Comparison of ENCODE assay signal across 11 cellular contexts in the genomic region with DNA sequence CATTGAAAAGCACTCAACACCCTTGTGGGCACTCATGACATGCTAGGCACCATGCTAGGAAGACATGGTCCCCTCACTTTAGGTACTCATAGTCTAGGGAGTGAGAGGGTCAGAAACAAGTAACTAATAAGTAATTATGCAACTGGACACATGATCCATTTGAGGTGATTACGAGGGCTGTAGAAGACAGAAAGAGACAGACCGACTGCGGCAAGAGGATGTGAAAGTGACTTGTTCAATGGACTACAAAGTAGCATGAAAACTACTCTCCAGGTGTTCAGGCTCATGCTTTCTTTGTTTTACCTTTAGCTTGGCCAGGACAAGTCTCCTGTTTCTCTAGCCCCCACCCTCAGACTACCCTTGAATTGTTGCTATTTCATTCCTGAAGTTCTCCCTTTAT.
DNase-seq lines count a peak whose midpoint lies in the region; ATAC-seq and TF ChIP-seq lines count a peak whose summit lies in the region.
"Had no signal": no experiment of that assay in that cellular context is flagged by ENCODE, and none has a peak within 500 bp of the region (broad histone marks: within the 10 kb centered on the region; RNA-seq: fewer than 3 reads in every experiment).

No MANE protein-coding gene starts in this region.

- H4K20me1 ChIP-seq in Karpas-422 (ENCODE audit: insufficient read depth, low read depth, low read length) = no peaks in the 10 kb centered on the region

- 84 to 94% methylated on average over 3 of the region's 3 CpGs for WGBS in tibial nerve, 2 donors

- H3K9ac ChIP-seq in Karpas-422 (ENCODE audit: low read length) = no peak overlapping the region
- H3K9ac ChIP-seq: KMS-11 had no signal

- H3K4me3 ChIP-seq in GM06990 (replicated peaks; ENCODE audit: low read depth, low read length) = no peak overlapping the region
- H3K4me3 ChIP-seq in Karpas-422 (ENCODE audit: low read length) = no peak overlapping the region
- H3K4me3 ChIP-seq in tibial nerve = no peak overlapping the region

- H3K9me3 ChIP-seq in Karpas-422 (ENCODE audit: low read length) (no peaks in the 10 kb centered on the region), tibial nerve (no peaks in the 10 kb centered on the region)

- H3K79me2 ChIP-seq in Karpas-422 (ENCODE audit: low read length) = no peaks in the 10 kb centered on the region

- H3K4me2 ChIP-seq in Karpas-422 (ENCODE audit: low read depth, low read length, poor library complexity, severe bottlenecking) = peak overlapping the region; percentile 23
- H3K4me2 ChIP-seq: KMS-11 had no signal

- no peak for TF ChIP-seq POLR2A in tibial nerve (IDR thresholded peaks at IDR 0.05)

- H3K4me3 Mint-ChIP-seq in stimulated activated effector memory CD8-positive, alpha-beta T cell treated with anti-CD3 and anti-CD28 coated beads, Interleukin-12 subunit alpha, Interleukin-12 subunit beta, amount 100 ng/mL, for 72 hours = no peak overlapping the region
- H3K4me3 Mint-ChIP-seq: activated naive CD8-positive, alpha-beta T cell treated with anti-CD3 and anti-CD28 coated beads, Interleukin-2, amount 10 ng/mL, durations not matched to agents 7 days and 5 days had no signal

- H2AFZ ChIP-seq in Karpas-422 (ENCODE audit: low read length) = no peak overlapping the region

- H3K27ac Mint-ChIP-seq in stimulated activated effector memory CD8-positive, alpha-beta T cell treated with anti-CD3 and anti-CD28 coated beads, Interleukin-12 subunit alpha, Interleukin-12 subunit beta, amount 100 ng/mL, for 72 hours = no peak overlapping the region
- H3K27ac Mint-ChIP-seq: activated naive CD8-positive, alpha-beta T cell treated with anti-CD3 and anti-CD28 coated beads, Interleukin-2, amount 10 ng/mL, durations not matched to agents 7 days and 5 days had no signal

- H3K9me2 ChIP-seq in Karpas-422 (replicated peaks; ENCODE audit: insufficient read depth, low read length) = no peaks in the 10 kb centered on the region

- TF ChIP-seq CTCF in GM06990 (IDR thresholded peaks at IDR 0.05; ENCODE audit: insufficient read depth, low read length, poor library complexity, severe bottlenecking) (no peak), tibial nerve (IDR thresholded peaks at IDR 0.05) (no peak)

- no peaks in the 10 kb centered on the region for H3K9me3 Mint-ChIP-seq in stimulated activated effector memory CD8-positive, alpha-beta T cell treated with anti-CD3 and anti-CD28 coated beads, Interleukin-12 subunit alpha, Interleukin-12 subunit beta, amount 100 ng/mL, for 72 hours
- H3K9me3 Mint-ChIP-seq: activated naive CD8-positive, alpha-beta T cell treated with anti-CD3 and anti-CD28 coated beads, Interleukin-2, amount 10 ng/mL, durations not matched to agents 7 days and 5 days had no signal

- H3K27me3 ChIP-seq in GM06990 (replicated peaks; ENCODE audit: control insufficient read depth, insufficient read depth, low read length) = no peaks in the 10 kb centered on the region
- no peaks in the 10 kb centered on the region for H3K27me3 ChIP-seq in Karpas-422 (ENCODE audit: low read length)
- no peaks in the 10 kb centered on the region for H3K27me3 ChIP-seq in tibial nerve

- H3K27ac ChIP-seq in Karpas-422 (ENCODE audit: low read length) (no peak overlapping the region), tibial nerve (no peak overlapping the region)
- H3K27ac ChIP-seq: KMS-11, VCaP had no signal

- H3K4me1 Mint-ChIP-seq in stimulated activated effector memory CD8-positive, alpha-beta T cell treated with anti-CD3 and anti-CD28 coated beads, Interleukin-12 subunit alpha, Interleukin-12 subunit beta, amount 100 ng/mL, for 72 hours = no peaks in the 10 kb centered on the region
- H3K4me1 Mint-ChIP-seq: activated naive CD8-positive, alpha-beta T cell treated with anti-CD3 and anti-CD28 coated beads, Interleukin-2, amount 10 ng/mL, durations not matched to agents 7 days and 5 days had no signal

- TF ChIP-seq EP300 in tibial nerve (IDR thresholded peaks at IDR 0.05) = no peak

- peaks cover 10% of the 10 kb centered on the region for H3K4me1 ChIP-seq in Karpas-422 (ENCODE audit: low read length)
- peaks cover 0 to 20% (median 3%) of the 10 kb centered on the region in 4 donors for H3K4me1 ChIP-seq in tibial nerve

- ATAC-seq in GM19397 (IDR thresholded peaks at IDR 0.05; ENCODE audit: unreplicated experiment) (peak; percentile 84), HG02884 (IDR thresholded peaks at IDR 0.05; ENCODE audit: unreplicated experiment) (peak; percentile 67)
- ATAC-seq in stimulated activated effector memory CD8-positive, alpha-beta T cell treated with anti-CD3 and anti-CD28 coated beads, Interleukin-12 subunit alpha, Interleukin-12 subunit beta, amount 100 ng/mL, for 72 hours = no peak

- no peaks in the 10 kb centered on the region for H3K36me3 ChIP-seq in GM06990 (ENCODE audit: control insufficient read depth, insufficient read depth, low read length)
- H3K36me3 ChIP-seq in Karpas-422 (ENCODE audit: insufficient read depth, low read length) = no peaks in the 10 kb centered on the region
- H3K36me3 ChIP-seq in tibial nerve = no peaks in the 10 kb centered on the region

- no peaks in the 10 kb centered on the region for H3K36me3 Mint-ChIP-seq in stimulated activated effector memory CD8-positive, alpha-beta T cell treated with anti-CD3 and anti-CD28 coated beads, Interleukin-12 subunit alpha, Interleukin-12 subunit beta, amount 100 ng/mL, for 72 hours
- H3K36me3 Mint-ChIP-seq: activated naive CD8-positive, alpha-beta T cell treated with anti-CD3 and anti-CD28 coated beads, Interleukin-2, amount 10 ng/mL, durations not matched to agents 7 days and 5 days had no signal

- DNase-seq in GM06990 (ENCODE audit: extremely low read depth, insufficient read length) (peak; percentile 37), Karpas-422 (peak; percentile 42), tibial nerve (ENCODE audit: low spot score in 2 of 2) (no peak), foreskin melanocyte (no peak)
- no peak for DNase-seq in stimulated activated effector memory CD8-positive, alpha-beta T cell treated with anti-CD3 and anti-CD28 coated beads, Interleukin-12 subunit alpha, Interleukin-12 subunit beta, amount 100 ng/mL, for 72 hours (ENCODE audit: low spot score in 2 of 2)
- no peak for DNase-seq in activated CD4-positive, alpha-beta T cell treated with anti-CD3 and anti-CD28 coated beads, Interleukin-2, amount 50 U/mL, for 1 hour
- DNase-seq: activated naive CD8-positive, alpha-beta T cell treated with anti-CD3 and anti-CD28 coated beads, Interleukin-2, amount 10 ng/mL, durations not matched to agents 7 days and 5 days had no signal

Comparison
In these comparisons a context has a peak if more than half of its experiments do, and no peak if none do; other contexts are left out.
1. DNase-seq: peak in GM06990 (single experiment) and Karpas-422 (single experiment); none in tibial nerve (0 of 2), foreskin melanocyte (single experiment), stimulated activated effector memory CD8-positive, alpha-beta T cell treated with anti-CD3 and anti-CD28 coated beads, Interleukin-12 subunit alpha, Interleukin-12 subunit beta, amount 100 ng/mL, for 72 hours (0 of 2) and activated CD4-positive, alpha-beta T cell treated with anti-CD3 and anti-CD28 coated beads, Interleukin-2, amount 50 U/mL, for 1 hour (single experiment).